ENCODE assay signal across 8 cellular contexts in genomic region chr6:154951400-154952200, GRCh38. TPM values are rescaled to one million over a fixed set of nuclear protein-coding genes. Genes with fewer than 3 reads are reported as not detected.
DNase-seq lines count a peak whose midpoint lies in the region; ATAC-seq and TF ChIP-seq lines count a peak whose summit lies in the region.

No MANE protein-coding gene starts in this region.

- no peaks in the 10 kb centered on the region for H3K27me3 Mint-ChIP-seq in activated CD8-positive, alpha-beta T cell treated with anti-CD3 and anti-CD28 coated beads, Interleukin-2, amount 10 ng/mL, durations not matched to agents 7 days and 5 days (ENCODE audit: low read depth)
- H3K27me3 Mint-ChIP-seq in endodermal cell (ENCODE audit: insufficient read depth), result no peaks in the 10 kb centered on the region

- WGBS in endodermal cell (ENCODE audit: insufficient coverage in 1 of 2, insufficient read length in 1 of 2), 2 experiments, result 80 to 86% methylated on average over 8 to 9 of the region's 10 CpGs

- H3K9ac ChIP-seq in endodermal cell (ENCODE audit: extremely low read depth, low read length, poor library complexity, severe bottlenecking), result no peak overlapping the region

- H3K4me1 Mint-ChIP-seq in activated CD8-positive, alpha-beta T cell treated with anti-CD3 and anti-CD28 coated beads, Interleukin-2, amount 10 ng/mL, durations not matched to agents 7 days and 5 days (ENCODE audit: low read depth), result peaks cover 28% of the 10 kb centered on the region
- peaks cover 1% of the 10 kb centered on the region for H3K4me1 Mint-ChIP-seq in endodermal cell

- H3K4me3 ChIP-seq in endodermal cell (ENCODE audit: low read length), result no peak overlapping the region

- H3K36me3 ChIP-seq in endodermal cell (ENCODE audit: control insufficient read depth, insufficient read depth, low read length), result no peaks in the 10 kb centered on the region

- peak overlapping the region; percentile 84 for H3K27ac Mint-ChIP-seq in activated CD8-positive, alpha-beta T cell treated with anti-CD3 and anti-CD28 coated beads, Interleukin-2, amount 10 ng/mL, durations not matched to agents 7 days and 5 days
- H3K27ac Mint-ChIP-seq in endodermal cell, result no peak overlapping the region

- CTCF ChIA-PET in activated CD8-positive, alpha-beta T cell treated with anti-CD3 and anti-CD28 coated beads, Interleukin-2, amount 10 ng/mL, durations not matched to agents 7 days and 5 days (lab: Charles Lee), result interaction anchor here (0.7 to 1.2 kb wide), 3 partner anchors 9 to 222 kb away, joined by 3 read pairs; no protein-coding TSS in a partner anchor

- H3K27ac ChIP-seq in endodermal cell (ENCODE audit: low read depth, low read length), result no peak overlapping the region

- peaks cover 4% of the 10 kb centered on the region for H3K9me3 Mint-ChIP-seq in activated CD8-positive, alpha-beta T cell treated with anti-CD3 and anti-CD28 coated beads, Interleukin-2, amount 10 ng/mL, durations not matched to agents 7 days and 5 days (ENCODE audit: insufficient read depth)
- no peaks in the 10 kb centered on the region for H3K9me3 Mint-ChIP-seq in endodermal cell

- H3K4me3 Mint-ChIP-seq in activated CD8-positive, alpha-beta T cell treated with anti-CD3 and anti-CD28 coated beads, Interleukin-2, amount 10 ng/mL, durations not matched to agents 7 days and 5 days, result no peak overlapping the region
- H3K4me3 Mint-ChIP-seq in endodermal cell, result no peak overlapping the region

- H3K4me1 ChIP-seq in endodermal cell (ENCODE audit: control insufficient read depth, insufficient read depth, low read length), result no peaks in the 10 kb centered on the region

- H3K9me3 ChIP-seq in endodermal cell (ENCODE audit: control insufficient read depth, low read length), result no peaks in the 10 kb centered on the region

- POLR2A ChIA-PET in activated CD8-positive, alpha-beta T cell treated with anti-CD3 and anti-CD28 coated beads, Interleukin-2, amount 10 ng/mL, durations not matched to agents 7 days and 5 days (lab: Charles Lee), result interaction anchor here (0.9 to 1.1 kb wide), 2 partner anchors 27 to 219 kb away, joined by 3 to 5 read pairs; no protein-coding TSS in a partner anchor

- peak; percentile 81 for ATAC-seq in HG03521 (IDR thresholded peaks at IDR 0.05; ENCODE audit: unreplicated experiment)
- ATAC-seq in activated CD8-positive, alpha-beta T cell treated with anti-CD3 and anti-CD28 coated beads, Interleukin-2, amount 10 ng/mL, durations not matched to agents 7 days and 5 days, result peak; percentile 78

- H3K36me3 Mint-ChIP-seq in activated CD8-positive, alpha-beta T cell treated with anti-CD3 and anti-CD28 coated beads, Interleukin-2, amount 10 ng/mL, durations not matched to agents 7 days and 5 days (ENCODE audit: low read depth), result peaks cover 12% of the 10 kb centered on the region
- peaks cover 25% of the 10 kb centered on the region for H3K36me3 Mint-ChIP-seq in endodermal cell (ENCODE audit: low read depth)

- TF ChIP-seq CTCF in GM20000 (IDR thresholded peaks at IDR 0.05; ENCODE audit: extremely low read depth, missing control alignments), result no peak
- TF ChIP-seq CTCF in endodermal cell (conservative IDR thresholded peaks at IDR 0.05), result no peak

- no peaks in the 10 kb centered on the region for H3K27me3 ChIP-seq in endodermal cell (ENCODE audit: control insufficient read depth, insufficient read depth, low read length, poor library complexity, severe bottlenecking)

- peak; percentile 50 for DNase-seq in GDM1 (lab: John Stamatoyannopoulos, UW)
- peak; percentile 49 for DNase-seq in GM20000 (ENCODE audit: low spot score)
- peak; percentile 51 for DNase-seq in activated CD8-positive, alpha-beta T cell treated with anti-CD3 and anti-CD28 coated beads, Interleukin-2, amount 10 ng/mL, durations not matched to agents 7 days and 5 days
- no peak for DNase-seq in stimulated activated CD4-positive, alpha-beta T cell treated with anti-CD3 and anti-CD28 coated beads, Interleukin-4, amount 100 ng/mL, for 4 hours
- DNase-seq in RKO (ENCODE audit: low spot score), result no peak
- DNase-seq in NCI-H1048 (lab: John Stamatoyannopoulos, UW), result no peak
- DNase-seq in endodermal cell, result no peak

RNA-seq across cellular contexts. Expression of gene TIAM2, which starts 43.5 kb away (rescaled TPM):
- total RNA-seq in activated CD8-positive, alpha-beta T cell treated with anti-CD3 and anti-CD28 coated beads, Interleukin-2, amount 10 ng/mL, durations not matched to agents 7 days and 5 days, result 1 to 10 TPM; 2.9 to 4.5 TPM
- 10 to 100 TPM; 15.7 to 17.5 TPM for total RNA-seq in endodermal cell
- polyA plus RNA-seq in endodermal cell (2013, experiment 1 of 2), result 19.0 TPM
- polyA plus RNA-seq in endodermal cell (2013, experiment 2 of 2), result 18.6 TPM

Comparison
In these comparisons a context has a peak if more than half of its experiments do, and no peak if none do; other contexts are left out.
1. DNase-seq: peak in GDM1 (single experiment), GM20000 (single experiment) and activated CD8-positive, alpha-beta T cell treated with anti-CD3 and anti-CD28 coated beads, Interleukin-2, amount 10 ng/mL, durations not matched to agents 7 days and 5 days (single experiment); none in stimulated activated CD4-positive, alpha-beta T cell treated with anti-CD3 and anti-CD28 coated beads, Interleukin-4, amount 100 ng/mL, for 4 hours (0 of 2), RKO (single experiment), NCI-H1048 (single experiment) and endodermal cell (single experiment).